8 cellular contexts compared by ENCODE assay signal in genomic region chr10:125162181-125162906, GRCh38. TPM values are rescaled to one million over a fixed set of nuclear protein-coding genes. Genes with fewer than 3 reads are reported as not detected.
DNase-seq lines count a peak whose midpoint lies in the region; ATAC-seq and TF ChIP-seq lines count a peak whose summit lies in the region.

No MANE protein-coding gene starts in this region.

- peaks cover 2% of the 10 kb centered on the region for H3K27me3 Mint-ChIP-seq in neural crest cell (ENCODE audit: low read depth)

- no peak for TF ChIP-seq POLR2A in esophagus squamous epithelium (IDR thresholded peaks at IDR 0.05)

- DNase-seq in AG10803 (ENCODE audit: low read depth) (no peak), NCI-H69 (lab: John Stamatoyannopoulos, UW) (peak; percentile 15), esophagus squamous epithelium (lab: John Stamatoyannopoulos, UW) (no peak), neural crest cell (ENCODE audit: low read depth, low spot score) (no peak), NCI-H2081 (lab: John Stamatoyannopoulos, UW) (no peak)

- peaks cover 5 to 32% (median 9%) of the 10 kb centered on the region in 3 donors for H3K4me1 ChIP-seq in esophagus squamous epithelium

- no peaks in the 10 kb centered on the region for H3K36me3 ChIP-seq in esophagus squamous epithelium

- peak overlapping the region; percentile 50 for H3K27ac Mint-ChIP-seq in neural crest cell (ENCODE audit: unreplicated experiment)

- no peaks in the 10 kb centered on the region for H3K9me3 ChIP-seq in esophagus squamous epithelium

- peak overlapping the region; percentile 88 for H3K4me3 Mint-ChIP-seq in neural crest cell

- H3K4me1 Mint-ChIP-seq in neural crest cell, result peaks cover 23% of the 10 kb centered on the region

- 75 to 85% methylated on average over 22 to 31 of the region's 49 CpGs for WGBS in esophagus squamous epithelium, 2 donors

- H3K9me3 Mint-ChIP-seq in neural crest cell, result no peaks in the 10 kb centered on the region

- intact Hi-C loops in esophagus squamous epithelium (cut with DNase I), result no loop called here

- H3K36me3 Mint-ChIP-seq in neural crest cell (ENCODE audit: low read depth), result peaks cover 2% of the 10 kb centered on the region

- H3K4me3 ChIP-seq in AG10803 (ENCODE audit: low read length) (peak overlapping the region; percentile 73), esophagus squamous epithelium (peak overlapping the region; percentile 72 to 97 (median 86))

- H3K27me3 ChIP-seq in esophagus squamous epithelium, result no peaks in the 10 kb centered on the region

- TF ChIP-seq CTCF in AG10803 (conservative IDR thresholded peaks at IDR 0.05; ENCODE audit: low read length) (no peak), esophagus squamous epithelium (IDR thresholded peaks at IDR 0.05) (no peak), neural crest cell (conservative IDR thresholded peaks at IDR 0.05) (no peak)

- ATAC-seq in HG02642 (IDR thresholded peaks at IDR 0.05; ENCODE audit: poor library complexity, unreplicated experiment), result no peak
- ATAC-seq in HG03520 (IDR thresholded peaks at IDR 0.05; ENCODE audit: unreplicated experiment), result no peak
- no peak for ATAC-seq in HG03378 (IDR thresholded peaks at IDR 0.05; ENCODE audit: unreplicated experiment)

- H3K27ac ChIP-seq in esophagus squamous epithelium, result peak overlapping the region; percentile 97 to 99 (median 98)

RNA-seq across cellular contexts. Expression of gene CTBP2, which starts 2.0 kb away (rescaled TPM):
- total RNA-seq in esophagus squamous epithelium (10 to 100 TPM; 41.8 to 55.9 (median 47.1) TPM), neural crest cell (127 TPM in 2 replicates)
